In genomic region chr10:77844713-77845454, GRCh38 we compare ENCODE assay signal across 10 cellular contexts.
A peak's percentile ranks its signal among the peaks of the same experiment; 100 is the strongest.
DNase-seq lines count a peak whose midpoint lies in the region; ATAC-seq, FAIRE-seq and TF ChIP-seq lines count a peak whose summit lies in the region.
"Had no signal": no experiment of that assay in that cellular context is flagged by ENCODE, and none has a peak within 500 bp of the region (broad histone marks: within the 10 kb centered on the region; RNA-seq: fewer than 3 reads in every experiment).

No MANE protein-coding gene starts in this region.

- peaks cover 16% of the 10 kb centered on the region for H3K36me3 ChIP-seq in astrocyte (ENCODE audit: insufficient read depth, low read length)
- H3K36me3 ChIP-seq in keratinocyte (ENCODE audit: control insufficient read depth in 2 of 2, extremely low read depth in 1 of 2, insufficient read depth in 2 of 2, low read length in 2 of 2), result peaks cover 28 to 54% of the 10 kb centered on the region in 2 experiments
- H3K36me3 ChIP-seq in transverse colon, result peaks cover 0 to 18% (median 3%) of the 10 kb centered on the region in 4 donors

- peak overlapping the region; percentile 74 for H3K4me2 ChIP-seq in astrocyte (ENCODE audit: low read length)
- H3K4me2 ChIP-seq in keratinocyte (ENCODE audit: control insufficient read depth, extremely low read depth, insufficient read depth, low read depth, low read length), result peak overlapping the region; percentile 52

- intact Hi-C loops in transverse colon (cut with DNase I; ENCODE audit: low total_unique reads), result loop anchor here (5.0 kb wide), 2 partner anchors 82 to 127 kb away; partner anchors contain the start of gene DLG5
- intact Hi-C loops in activated CD4-positive, alpha-beta memory T cell treated with anti-CD3 and anti-CD28 coated beads for 36 hours (cut with micrococcal nuclease), result no loop called here

- H3K9ac ChIP-seq in astrocyte (ENCODE audit: low read length) (peak overlapping the region; percentile 69), keratinocyte (ENCODE audit: control insufficient read depth, extremely low read depth, insufficient read depth, low read length) (peak overlapping the region; percentile 26)

- no peak for DNase-seq in activated naive CD8-positive, alpha-beta T cell treated with anti-CD3 and anti-CD28 coated beads, Interleukin-2, amount 10 ng/mL, durations not matched to agents 7 days and 5 days
- no peak for DNase-seq in activated naive CD8-positive, alpha-beta T cell treated with anti-CD3 and anti-CD28 coated beads for 36 hours
- DNase-seq in astrocyte (ENCODE audit: low read depth) (peak; percentile 87), keratinocyte (ENCODE audit: low read depth, low spot score) (no peak), transverse colon (peak; percentile 66)
- DNase-seq in stimulated activated CD4-positive, alpha-beta T cell treated with anti-CD3 and anti-CD28 coated beads, Interleukin-4, amount 100 ng/mL, for 1 hour, result no peak
- DNase-seq in activated CD4-positive, alpha-beta memory T cell treated with anti-CD3 and anti-CD28 coated beads for 36 hours, result no peak
- DNase-seq: cortex of kidney had no signal

- no peaks in the 10 kb centered on the region for H3K9me3 Mint-ChIP-seq in activated naive CD8-positive, alpha-beta T cell treated with anti-CD3 and anti-CD28 coated beads, Interleukin-2, amount 10 ng/mL, durations not matched to agents 7 days and 5 days
- no peaks in the 10 kb centered on the region for H3K9me3 Mint-ChIP-seq in activated naive CD8-positive, alpha-beta T cell treated with anti-CD3 and anti-CD28 coated beads for 36 hours
- no peaks in the 10 kb centered on the region for H3K9me3 Mint-ChIP-seq in astrocyte (ENCODE audit: unreplicated experiment)
- no peaks in the 10 kb centered on the region for H3K9me3 Mint-ChIP-seq in activated CD4-positive, alpha-beta memory T cell treated with anti-CD3 and anti-CD28 coated beads for 36 hours

- H3K36me3 Mint-ChIP-seq in activated naive CD8-positive, alpha-beta T cell treated with anti-CD3 and anti-CD28 coated beads, Interleukin-2, amount 10 ng/mL, durations not matched to agents 7 days and 5 days, result no peaks in the 10 kb centered on the region
- no peaks in the 10 kb centered on the region for H3K36me3 Mint-ChIP-seq in activated naive CD8-positive, alpha-beta T cell treated with anti-CD3 and anti-CD28 coated beads for 36 hours
- H3K36me3 Mint-ChIP-seq in astrocyte (ENCODE audit: low read depth, unreplicated experiment), result peaks cover 32% of the 10 kb centered on the region
- no peaks in the 10 kb centered on the region for H3K36me3 Mint-ChIP-seq in activated CD4-positive, alpha-beta memory T cell treated with anti-CD3 and anti-CD28 coated beads for 36 hours

- peak; percentile 56 for ATAC-seq in activated naive CD8-positive, alpha-beta T cell treated with anti-CD3 and anti-CD28 coated beads, Interleukin-2, amount 10 ng/mL, durations not matched to agents 7 days and 5 days (ENCODE audit: low read depth)
- ATAC-seq in HG03565 (IDR thresholded peaks at IDR 0.05; ENCODE audit: unreplicated experiment), result no peak

- H3K4me1 ChIP-seq in astrocyte (ENCODE audit: insufficient read depth, low read length) (peaks cover 31% of the 10 kb centered on the region), keratinocyte (ENCODE audit: control insufficient read depth, extremely low read depth, insufficient read depth, low read length) (peaks cover 27% of the 10 kb centered on the region), transverse colon (peaks cover 37 to 55% (median 43%) of the 10 kb centered on the region in 4 donors)

- H4K20me1 ChIP-seq in astrocyte (ENCODE audit: insufficient read depth, low read length) (no peaks in the 10 kb centered on the region), keratinocyte (ENCODE audit: control insufficient read depth, extremely low read depth, insufficient read depth, low read length) (no peaks in the 10 kb centered on the region)

- no peaks in the 10 kb centered on the region for H3K27me3 Mint-ChIP-seq in activated naive CD8-positive, alpha-beta T cell treated with anti-CD3 and anti-CD28 coated beads, Interleukin-2, amount 10 ng/mL, durations not matched to agents 7 days and 5 days
- no peaks in the 10 kb centered on the region for H3K27me3 Mint-ChIP-seq in activated naive CD8-positive, alpha-beta T cell treated with anti-CD3 and anti-CD28 coated beads for 36 hours
- no peaks in the 10 kb centered on the region for H3K27me3 Mint-ChIP-seq in astrocyte (ENCODE audit: low read depth, unreplicated experiment)
- no peaks in the 10 kb centered on the region for H3K27me3 Mint-ChIP-seq in activated CD4-positive, alpha-beta memory T cell treated with anti-CD3 and anti-CD28 coated beads for 36 hours

- H2AFZ ChIP-seq in astrocyte (ENCODE audit: low read depth, low read length) (no peak overlapping the region), keratinocyte (ENCODE audit: control insufficient read depth, low read length) (no peak overlapping the region)

- peak overlapping the region; percentile 19 for H3K27ac Mint-ChIP-seq in activated naive CD8-positive, alpha-beta T cell treated with anti-CD3 and anti-CD28 coated beads, Interleukin-2, amount 10 ng/mL, durations not matched to agents 7 days and 5 days
- no peak overlapping the region for H3K27ac Mint-ChIP-seq in activated naive CD8-positive, alpha-beta T cell treated with anti-CD3 and anti-CD28 coated beads for 36 hours
- H3K27ac Mint-ChIP-seq in astrocyte (ENCODE audit: unreplicated experiment), result peak overlapping the region; percentile 87
- no peak overlapping the region for H3K27ac Mint-ChIP-seq in activated CD4-positive, alpha-beta memory T cell treated with anti-CD3 and anti-CD28 coated beads for 36 hours

- peaks cover 8% of the 10 kb centered on the region for H3K4me1 Mint-ChIP-seq in activated naive CD8-positive, alpha-beta T cell treated with anti-CD3 and anti-CD28 coated beads, Interleukin-2, amount 10 ng/mL, durations not matched to agents 7 days and 5 days
- peaks cover 4% of the 10 kb centered on the region for H3K4me1 Mint-ChIP-seq in activated naive CD8-positive, alpha-beta T cell treated with anti-CD3 and anti-CD28 coated beads for 36 hours
- H3K4me1 Mint-ChIP-seq in astrocyte (ENCODE audit: low read depth, unreplicated experiment), result peaks cover 31% of the 10 kb centered on the region
- no peaks in the 10 kb centered on the region for H3K4me1 Mint-ChIP-seq in activated CD4-positive, alpha-beta memory T cell treated with anti-CD3 and anti-CD28 coated beads for 36 hours (ENCODE audit: low read depth)

- peaks cover 5% of the 10 kb centered on the region for H3K79me2 ChIP-seq in astrocyte (ENCODE audit: insufficient read depth, low read length)
- H3K79me2 ChIP-seq in keratinocyte (ENCODE audit: control insufficient read depth, insufficient read depth, low read length), result peaks cover 15% of the 10 kb centered on the region

- H3K9me3 ChIP-seq in astrocyte (ENCODE audit: insufficient read depth, low read depth, low read length), result no peaks in the 10 kb centered on the region
- no peaks in the 10 kb centered on the region for H3K9me3 ChIP-seq in keratinocyte (ENCODE audit: control insufficient read depth, low read depth, low read length)
- no peaks in the 10 kb centered on the region for H3K9me3 ChIP-seq in transverse colon

- no peak for FAIRE-seq in astrocyte (lab: Jason Lieb, UNC)
- FAIRE-seq in keratinocyte (lab: Jason Lieb, UNC), result peak; percentile 93

- no peak for TF ChIP-seq POLR2A in transverse colon (IDR thresholded peaks at IDR 0.05)

- in situ Hi-C loops in transverse colon (cut with MboI; ENCODE audit: low pct_ligation_motif_present in 1 of 4, low pct_unique_long_range_greater_than_20kb in 1 of 4, low sequenced_read_pairs in 3 of 4), result loop anchor here in 2 of 4 donors (25.0 kb wide), 2 partner anchors 142 to 167 kb away; no protein-coding TSS in a partner anchor

- TF ChIP-seq CTCF in astrocyte (IDR thresholded peaks at IDR 0.05; ENCODE audit: insufficient read depth, low read depth, low read length) (no peak), keratinocyte (optimal IDR thresholded peaks at IDR 0.05 in 1 of 3, IDR thresholded peaks at IDR 0.05 in 1 of 3, conservative IDR thresholded peaks at IDR 0.05 in 1 of 3; ENCODE audit: extremely low read depth in 1 of 3, insufficient read depth in 2 of 3, low read length in 3 of 3) (no peak), transverse colon (IDR thresholded peaks at IDR 0.05) (no peak)

- dilution Hi-C loops in keratinocyte (cut with MboI; ENCODE audit: extremely low pct_ligation_motif_present, low sequenced_read_pairs), result no loop called here

- POLR2A ChIA-PET in activated naive CD8-positive, alpha-beta T cell treated with anti-CD3 and anti-CD28 coated beads, Interleukin-2, amount 10 ng/mL, durations not matched to agents 7 days and 5 days (lab: Charles Lee), result interaction anchor here (0.9 kb wide), 1 partner anchor 9 kb away, joined by 3 read pairs; no protein-coding TSS in a partner anchor
- POLR2A ChIA-PET in activated CD4-positive, alpha-beta memory T cell treated with anti-CD3 and anti-CD28 coated beads for 36 hours (lab: Charles Lee), result no interaction called here

- H3K27ac ChIP-seq in astrocyte (ENCODE audit: low read depth, low read length) (peak overlapping the region; percentile 79), keratinocyte (ENCODE audit: control insufficient read depth, insufficient read depth, low read length) (peak overlapping the region; percentile 58), transverse colon (peak overlapping the region; percentile 88 to 92 (median 90))
- H3K27ac ChIP-seq: C4-2B had no signal

- CTCF ChIA-PET in activated CD4-positive, alpha-beta memory T cell treated with anti-CD3 and anti-CD28 coated beads for 36 hours (lab: Charles Lee), result interaction anchor here (1.0 kb wide), 1 partner anchor 8 kb away, joined by 4 read pairs; no protein-coding TSS in a partner anchor

- TF ChIP-seq EP300 in transverse colon (IDR thresholded peaks at IDR 0.05; ENCODE audit: low read depth), result no peak

- H3K4me3 Mint-ChIP-seq in activated naive CD8-positive, alpha-beta T cell treated with anti-CD3 and anti-CD28 coated beads, Interleukin-2, amount 10 ng/mL, durations not matched to agents 7 days and 5 days, result no peak overlapping the region
- no peak overlapping the region for H3K4me3 Mint-ChIP-seq in activated naive CD8-positive, alpha-beta T cell treated with anti-CD3 and anti-CD28 coated beads for 36 hours
- H3K4me3 Mint-ChIP-seq in astrocyte (ENCODE audit: unreplicated experiment), result peak overlapping the region; percentile 60
- no peak overlapping the region for H3K4me3 Mint-ChIP-seq in activated CD4-positive, alpha-beta memory T cell treated with anti-CD3 and anti-CD28 coated beads for 36 hours

- H3K27me3 ChIP-seq in astrocyte (ENCODE audit: insufficient read depth, low read length) (no peaks in the 10 kb centered on the region), keratinocyte (ENCODE audit: control insufficient read depth, extremely low read depth, insufficient read depth, low read length) (no peaks in the 10 kb centered on the region), transverse colon (no peaks in the 10 kb centered on the region)

- H3K4me3 ChIP-seq in astrocyte (ENCODE audit: insufficient read depth, low read depth, low read length), result no peak overlapping the region
- H3K4me3 ChIP-seq in keratinocyte (ENCODE audit: control insufficient read depth in 2 of 3, extremely low read depth in 1 of 3, insufficient read depth in 2 of 3, low read depth in 1 of 3, low read length in 3 of 3), result no peak overlapping the region
- H3K4me3 ChIP-seq in transverse colon, result peak overlapping the region in 1 of 4 donors; percentile 7

- H3K9me1 ChIP-seq in keratinocyte (ENCODE audit: control insufficient read depth, extremely low read depth, insufficient read depth, low read length), result no peaks in the 10 kb centered on the region

- WGBS in transverse colon (ENCODE audit: low coverage in 1 of 2), 2 donors, result 27 to 42% methylated on average over 6 to 10 of the region's 10 CpGs

Comparison
In these comparisons a context has a peak if more than half of its experiments do, and no peak if none do; other contexts are left out.
1. H3K27ac Mint-ChIP-seq: peak in activated naive CD8-positive, alpha-beta T cell treated with anti-CD3 and anti-CD28 coated beads, Interleukin-2, amount 10 ng/mL, durations not matched to agents 7 days and 5 days (single experiment) and astrocyte (single experiment); none in activated naive CD8-positive, alpha-beta T cell treated with anti-CD3 and anti-CD28 coated beads for 36 hours (single experiment) and activated CD4-positive, alpha-beta memory T cell treated with anti-CD3 and anti-CD28 coated beads for 36 hours (single experiment).
2. DNase-seq: peak in astrocyte (single experiment) and transverse colon (single experiment); none in activated naive CD8-positive, alpha-beta T cell treated with anti-CD3 and anti-CD28 coated beads, Interleukin-2, amount 10 ng/mL, durations not matched to agents 7 days and 5 days (single experiment), activated naive CD8-positive, alpha-beta T cell treated with anti-CD3 and anti-CD28 coated beads for 36 hours (single experiment), keratinocyte (single experiment), stimulated activated CD4-positive, alpha-beta T cell treated with anti-CD3 and anti-CD28 coated beads, Interleukin-4, amount 100 ng/mL, for 1 hour (single experiment) and activated CD4-positive, alpha-beta memory T cell treated with anti-CD3 and anti-CD28 coated beads for 36 hours (single experiment).
3. Peak in every context shown above with its lines, with median percentiles within 50 percentile points of each other: H3K27ac ChIP-seq.